Comparison of ENCODE assay signal across 8 cellular contexts in genomic region chr12:44972746-44973421, GRCh38.
DNase-seq lines count a peak whose midpoint lies in the region; ATAC-seq, FAIRE-seq and TF ChIP-seq lines count a peak whose summit lies in the region.

No MANE protein-coding gene starts in this region.

- no peak overlapping the region for H2BK15ac ChIP-seq in H1 (ENCODE audit: low read length)

- H2BK12ac ChIP-seq in H1 (ENCODE audit: low read depth, low read length), result no peak overlapping the region

- no peak overlapping the region for H3K14ac ChIP-seq in H1 (ENCODE audit: insufficient read length)

- H2AFZ ChIP-seq in H1 (ENCODE audit: low read length), result peak overlapping the region; percentile 87; the same call in 1 of the 2 replicates

- no peaks in the 10 kb centered on the region for H3K79me1 ChIP-seq in H1 (ENCODE audit: low read depth, low read length)

- H3K4ac ChIP-seq in H1 (replicated peaks; ENCODE audit: insufficient read length, low read depth, low read length), result no peak overlapping the region

- H4K8ac ChIP-seq in H1 (ENCODE audit: extremely low read depth, insufficient read depth, low read length), result no peak overlapping the region

- no peak overlapping the region for H2BK120ac ChIP-seq in H1 (replicated peaks; ENCODE audit: low read depth, low read length)

- H3K9me3 ChIP-seq in BE2C (no peaks in the 10 kb centered on the region), H1 (ENCODE audit: insufficient read depth in 2 of 2, low read depth in 1 of 2, low read length in 1 of 2) (no peaks in the 10 kb centered on the region), upper lobe of right lung (no peaks in the 10 kb centered on the region)

- POLR2A ChIA-PET in H1 (lab: Charles Lee; ENCODE audit: partially characterized antibody), result no interaction called here

- no peaks in the 10 kb centered on the region for H4K20me1 ChIP-seq in H1 (replicated peaks in 1 of 2; ENCODE audit: control insufficient read depth in 1 of 2, insufficient read depth in 2 of 2, low read length in 2 of 2)

- ATAC-seq in GM19035 (IDR thresholded peaks at IDR 0.05; ENCODE audit: unreplicated experiment) (peak; percentile 59), upper lobe of right lung (no peak), HG02610 (IDR thresholded peaks at IDR 0.05; ENCODE audit: unreplicated experiment) (no peak), GM19328 (IDR thresholded peaks at IDR 0.05; ENCODE audit: unreplicated experiment) (no peak)

- H2BK20ac ChIP-seq in H1 (ENCODE audit: low read length), result no peak overlapping the region

- no peak overlapping the region for H3K23ac ChIP-seq in H1 (ENCODE audit: insufficient read length)

- H3K27ac ChIP-seq in H1 (ENCODE audit: low read depth, low read length) (no peak overlapping the region), upper lobe of right lung (no peak overlapping the region)

- CTCF ChIA-PET in H1 (lab: Charles Lee; ENCODE audit: partially characterized antibody), result interaction anchor here (0.6 to 6.5 kb wide), 26 partner anchors 9 to 1167 kb away, joined by 3 to 64 read pairs (median 4); partner anchors contain the start of genes DBX2 and TWF1

- no peak overlapping the region for H3K9ac ChIP-seq in H1 (replicated peaks in 1 of 4; ENCODE audit: extremely low read depth in 1 of 4, low read depth in 3 of 4, low read length in 3 of 4)

- no peaks in the 10 kb centered on the region for H3K27me3 ChIP-seq in BE2C
- no peaks in the 10 kb centered on the region for H3K27me3 ChIP-seq in H1 (replicated peaks in 1 of 4; ENCODE audit: control insufficient read depth in 3 of 4, extremely low read depth in 1 of 4, insufficient read depth in 3 of 4, low read length in 3 of 4)
- no peaks in the 10 kb centered on the region for H3K27me3 ChIP-seq in upper lobe of right lung

- no peak for TF ChIP-seq EP300 in H1 (IDR thresholded peaks at IDR 0.05; ENCODE audit: borderline replicate concordance in 1 of 2, low read depth in 2 of 2, low read length in 2 of 2)

- H3K79me2 ChIP-seq in H1 (ENCODE audit: control insufficient read depth in 1 of 2, insufficient read depth in 2 of 2, low read length in 2 of 2), result no peaks in the 10 kb centered on the region

- no peak overlapping the region for H2AK5ac ChIP-seq in H1 (ENCODE audit: low read depth, low read length)

- H3K4me1 ChIP-seq in BE2C (no peaks in the 10 kb centered on the region), H1 (replicated peaks in 1 of 4; ENCODE audit: control insufficient read depth in 3 of 4, insufficient read depth in 4 of 4, low read length in 3 of 4) (no peaks in the 10 kb centered on the region), upper lobe of right lung (no peaks in the 10 kb centered on the region)

- H3K23me2 ChIP-seq in H1 (ENCODE audit: low read depth, low read length), result no peaks in the 10 kb centered on the region

- TF ChIP-seq RAD21 in H1 (IDR thresholded peaks at IDR 0.05 in 1 of 2, conservative IDR thresholded peaks at IDR 0.05 in 1 of 2; ENCODE audit: low read depth in 2 of 2, low read length in 2 of 2), result peak; percentile 68 to 71

- H3K18ac ChIP-seq in H1 (ENCODE audit: extremely low read depth, low read length), result no peak overlapping the region

- peak; percentile 73 for FAIRE-seq in H1 (lab: Jason Lieb, UNC)

- H3K36me3 ChIP-seq in BE2C, result no peaks in the 10 kb centered on the region
- no peaks in the 10 kb centered on the region for H3K36me3 ChIP-seq in H1 (ENCODE audit: control insufficient read depth in 2 of 4, insufficient read depth in 4 of 4, low read length in 3 of 4)
- H3K36me3 ChIP-seq in upper lobe of right lung, result no peaks in the 10 kb centered on the region

- no peak overlapping the region for H4K5ac ChIP-seq in H1 (ENCODE audit: insufficient read length, low read depth, low read length)

- H2BK5ac ChIP-seq in H1 (ENCODE audit: low read depth, low read length), result no peak overlapping the region

- DNase-seq in BE2C (no peak), NAMALWA (ENCODE audit: low spot score) (peak; percentile 70), H1 (ENCODE audit: low read depth in 1 of 2, low spot score in 2 of 2) (no peak), upper lobe of right lung (no peak)
- DNase-seq in activated naive CD4-positive, alpha-beta T cell (lab: John Stamatoyannopoulos, UW), result no peak

- TF ChIP-seq CTCF in BE2C (IDR thresholded peaks at IDR 0.05; ENCODE audit: low read depth, low read length) (peak; percentile 54), H1 (IDR thresholded peaks at IDR 0.05; ENCODE audit: control extremely low read depth in 1 of 3, insufficient read depth in 1 of 3, low read depth in 1 of 3, low read length in 3 of 3) (peak; percentile 69 to 77 (median 75)), upper lobe of right lung (IDR thresholded peaks at IDR 0.05) (peak; percentile 18)

- no peak overlapping the region for H3K4me2 ChIP-seq in H1 (ENCODE audit: insufficient read depth in 1 of 2, low read depth in 2 of 2, low read length in 2 of 2)

- intact Hi-C loops in upper lobe of right lung (cut with DNase I), result no loop called here

- 17% methylated on average over 2 of the region's 2 CpGs; no CpG with 5 or more reads in 1 of the 2 experiments for WGBS in H1 (ENCODE audit: extremely low coverage in 1 of 2, insufficient coverage in 1 of 2, insufficient read length in 1 of 2, insufficient replicate concordance in 2 of 2, low coverage in 1 of 2, low lambda C conversion rate in 2 of 2, missing lambda C conversion rate in 1 of 2), 2 experiments

- H4K91ac ChIP-seq in H1 (replicated peaks; ENCODE audit: insufficient read length, low read length), result no peak overlapping the region

- H3K4me3 ChIP-seq in BE2C (ENCODE audit: low read depth, low read length) (no peak overlapping the region), H1 (ENCODE audit: extremely low read depth in 1 of 4, insufficient read depth in 2 of 4, low read depth in 3 of 4, low read length in 4 of 4) (no peak overlapping the region), upper lobe of right lung (no peak overlapping the region)

- no peak overlapping the region for H3K56ac ChIP-seq in H1 (replicated peaks; ENCODE audit: insufficient read length, low read depth, low read length)

- TF ChIP-seq POLR2A in H1 (IDR thresholded peaks at IDR 0.05; ENCODE audit: control extremely low read depth in 1 of 2, low read depth in 2 of 2, low read length in 2 of 2), result no peak

TF ChIP-seq in H1, 55 proteins besides CTCF, POLR2A, EP300 and RAD21:
- TF ChIP-seq YY1 (IDR thresholded peaks at IDR 0.05; ENCODE audit: low read depth, low read length) (peak; percentile 61; the same call in 1 of the 2 replicates), BCL11A (IDR thresholded peaks at IDR 0.05; ENCODE audit: low read depth in 2 of 2, low read length in 2 of 2) (no peak)
TF ChIP-seq in H1: peak in this region for 1.

Comparison
In these comparisons a context has a peak if more than half of its experiments do, and no peak if none do; other contexts are left out.
1. CTCF ChIP-seq: peak in every context shown above with its lines; median percentile 75 in H1; 54 in BE2C; 18 in upper lobe of right lung.